In genomic region chr1:148032247-148032646, GRCh38 we compare ENCODE assay signal across 7 cellular contexts.
DNase-seq lines count a peak whose midpoint lies in the region; ATAC-seq, FAIRE-seq and TF ChIP-seq lines count a peak whose summit lies in the region.
"Not testable (repeated sequence)": the region's sequence is repeated elsewhere in the genome, so short reads cannot be mapped to it uniquely, and the experiment has no call there.

No MANE protein-coding gene starts in this region.

- H3K27me3 Mint-ChIP-seq in GM23338 (ENCODE audit: insufficient read depth, low read depth, poor library complexity); T-cell; activated CD4-positive, alpha-beta T cell treated with anti-CD3 and anti-CD28 coated beads, Interleukin-2, amount 10 ng/mL, durations not matched to agents 7 days and 5 days; activated T-helper 17 cell treated with anti-CD3 and anti-CD28 coated beads, Interleukin-2, amount 50 U/mL, for 72 hours; memory B cell: not testable (repeated sequence)
- peaks cover 29% of the 10 kb centered on the region for H3K27me3 Mint-ChIP-seq in nephron progenitor cell (ENCODE audit: low read depth, poor library complexity)

- no CpG with 5 or more reads among the region's 3 CpGs for WGBS in K562 (ENCODE audit: insufficient coverage, low coverage, missing lambda C conversion rate)

- BruUV-seq in K562 (replicated peaks; lab: Mats Ljungman, UMichigan): not testable (repeated sequence)

- not testable (repeated sequence) for H3K4me1 Mint-ChIP-seq in GM23338; T-cell; activated CD4-positive, alpha-beta T cell treated with anti-CD3 and anti-CD28 coated beads, Interleukin-2, amount 10 ng/mL, durations not matched to agents 7 days and 5 days; activated T-helper 17 cell treated with anti-CD3 and anti-CD28 coated beads, Interleukin-2, amount 50 U/mL, for 72 hours; memory B cell; nephron progenitor cell

- H3K4me1 ChIP-seq in GM23338 (ENCODE audit: insufficient read depth); K562 (replicated peaks in 1 of 2; ENCODE audit: control insufficient read depth in 2 of 2, insufficient read depth in 2 of 2, low read length in 2 of 2): not testable (repeated sequence)

- not testable (repeated sequence) for H3K36me3 Mint-ChIP-seq in GM23338 (ENCODE audit: low read depth); T-cell; activated CD4-positive, alpha-beta T cell treated with anti-CD3 and anti-CD28 coated beads, Interleukin-2, amount 10 ng/mL, durations not matched to agents 7 days and 5 days (ENCODE audit: low read depth); activated T-helper 17 cell treated with anti-CD3 and anti-CD28 coated beads, Interleukin-2, amount 50 U/mL, for 72 hours (ENCODE audit: low read depth); memory B cell; nephron progenitor cell (ENCODE audit: low read depth)

- H3F3A ChIP-seq in GM23338 (replicated peaks; ENCODE audit: low read depth): not testable (repeated sequence)

- not testable (repeated sequence) for TF ChIP-seq EP300 in K562 (IDR thresholded peaks at IDR 0.05; ENCODE audit: low read length)

- peak overlapping the region; percentile 42 for H3K4me3 ChIP-seq in GM23338
- H3K4me3 ChIP-seq in K562: not testable (repeated sequence)

- H3K36me3 ChIP-seq in GM23338 (ENCODE audit: insufficient read depth); K562 (ENCODE audit: control insufficient read depth, insufficient read depth, low read length): not testable (repeated sequence)

- CTCF ChIA-PET in T-cell (lab: Charles Lee); activated CD4-positive, alpha-beta T cell treated with anti-CD3 and anti-CD28 coated beads, Interleukin-2, amount 10 ng/mL, durations not matched to agents 7 days and 5 days (lab: Charles Lee); K562 (lab: Yijun Ruan, JAX; ENCODE audit: low intra/inter-chr PET ratio): not testable (repeated sequence)

- H3K9me3 Mint-ChIP-seq in GM23338; T-cell; activated CD4-positive, alpha-beta T cell treated with anti-CD3 and anti-CD28 coated beads, Interleukin-2, amount 10 ng/mL, durations not matched to agents 7 days and 5 days; activated T-helper 17 cell treated with anti-CD3 and anti-CD28 coated beads, Interleukin-2, amount 50 U/mL, for 72 hours; memory B cell; nephron progenitor cell: not testable (repeated sequence)

- FAIRE-seq in K562 (lab: Jason Lieb, UNC): not testable (repeated sequence)

- H3K9me3 ChIP-seq in K562 (replicated peaks; ENCODE audit: control insufficient read depth, insufficient read depth, low read depth, low read length): not testable (repeated sequence)

- H3K4me2 ChIP-seq in GM23338: peak overlapping the region; percentile 67; the same call in 1 of the 2 replicates
- not testable (repeated sequence) for H3K4me2 ChIP-seq in K562 (ENCODE audit: insufficient read depth, low read length)

- in situ Hi-C loops in K562 (cut with MboI): not testable (repeated sequence)

- not testable (repeated sequence) for H3K27ac ChIP-seq in GM23338 (ENCODE audit: low read depth); K562 (ENCODE audit: extremely low read depth, low read depth, low read length)

- H3K9me2 ChIP-seq in GM23338 (ENCODE audit: insufficient read depth): not testable (repeated sequence)

- not testable (repeated sequence) for H3K9ac ChIP-seq in K562 (ENCODE audit: insufficient read depth in 1 of 2, low read depth in 2 of 2, low read length in 2 of 2)

- H2AFZ ChIP-seq in GM23338; K562 (ENCODE audit: low read depth, low read length): not testable (repeated sequence)

- not testable (repeated sequence) for TF ChIP-seq RAD21 in K562 (CRISPR knock-in tag; conservative IDR thresholded peaks at IDR 0.05 in 1 of 2, IDR thresholded peaks at IDR 0.05 in 1 of 2)

- peaks cover 11% of the 10 kb centered on the region for H3K27me3 ChIP-seq in GM23338 (ENCODE audit: insufficient read depth)
- H3K27me3 ChIP-seq in K562 (ENCODE audit: control insufficient read depth in 2 of 2, insufficient read depth in 2 of 2, low read length in 2 of 2): not testable (repeated sequence)

- H3K27ac Mint-ChIP-seq in GM23338; T-cell; activated CD4-positive, alpha-beta T cell treated with anti-CD3 and anti-CD28 coated beads, Interleukin-2, amount 10 ng/mL, durations not matched to agents 7 days and 5 days; activated T-helper 17 cell treated with anti-CD3 and anti-CD28 coated beads, Interleukin-2, amount 50 U/mL, for 72 hours; memory B cell; nephron progenitor cell: not testable (repeated sequence)

- not testable (repeated sequence) for ATAC-seq in GM23338; T-cell (replicated peaks in 1 of 4); activated T-helper 17 cell treated with anti-CD3 and anti-CD28 coated beads, Interleukin-2, amount 50 U/mL, for 72 hours (replicated peaks); K562; memory B cell (ENCODE audit: low read depth)

- POLR2A ChIA-PET in T-cell (lab: Charles Lee); activated CD4-positive, alpha-beta T cell treated with anti-CD3 and anti-CD28 coated beads, Interleukin-2, amount 10 ng/mL, durations not matched to agents 7 days and 5 days (lab: Charles Lee); K562 (lab: Yijun Ruan, JAX): not testable (repeated sequence)

- not testable (repeated sequence) for H3K79me2 ChIP-seq in GM23338 (replicated peaks; ENCODE audit: insufficient read depth); K562 (ENCODE audit: control insufficient read depth, insufficient read depth, low read length)

- H3K4me3 Mint-ChIP-seq in GM23338 (peak overlapping the region; percentile 72), T-cell (peak overlapping the region; percentile 54 to 76 (median 63)), memory B cell (peak overlapping the region; percentile 18), nephron progenitor cell (peak overlapping the region; percentile 74)
- H3K4me3 Mint-ChIP-seq in activated CD4-positive, alpha-beta T cell treated with anti-CD3 and anti-CD28 coated beads, Interleukin-2, amount 10 ng/mL, durations not matched to agents 7 days and 5 days: peak overlapping the region; percentile 22
- H3K4me3 Mint-ChIP-seq in activated T-helper 17 cell treated with anti-CD3 and anti-CD28 coated beads, Interleukin-2, amount 50 U/mL, for 72 hours: peak overlapping the region; percentile 71

- H3K9me1 ChIP-seq in K562 (ENCODE audit: control insufficient read depth, insufficient read depth, low read length): not testable (repeated sequence)

- intact Hi-C loops in K562 (cut with micrococcal nuclease): not testable (repeated sequence)

- TF ChIP-seq CTCF in GM23338 (conservative IDR thresholded peaks at IDR 0.05; ENCODE audit: low read depth in 2 of 2); K562 (IDR thresholded peaks at IDR 0.05 in 2 of 3, conservative IDR thresholded peaks at IDR 0.05 in 1 of 3; ENCODE audit: insufficient read depth in 2 of 3, low read depth in 1 of 3, low read length in 3 of 3); nephron progenitor cell (IDR thresholded peaks at IDR 0.05): not testable (repeated sequence)

- not testable (repeated sequence) for DNase-seq in GM23338 (ENCODE audit: low spot score); T-cell; activated CD4-positive, alpha-beta T cell treated with anti-CD3 and anti-CD28 coated beads, Interleukin-2, amount 10 ng/mL, durations not matched to agents 7 days and 5 days; K562 (ENCODE audit: extremely low read depth in 1 of 4, low spot score in 3 of 4); memory B cell (ENCODE audit: low spot score in 2 of 2); nephron progenitor cell

- not testable (repeated sequence) for H4K20me1 ChIP-seq in GM23338 (replicated peaks; ENCODE audit: insufficient read depth); K562 (replicated peaks; ENCODE audit: control insufficient read depth, insufficient read depth, low read length)

- TF ChIP-seq POLR2A in K562 (conservative IDR thresholded peaks at IDR 0.05): not testable (repeated sequence)

TF ChIP-seq in K562, 482 proteins besides CTCF, POLR2A, EP300 and RAD21:
- TF ChIP-seq ZNF512 (tag; IDR thresholded peaks at IDR 0.05): peak; percentile 79

Comparison
In these comparisons a context has a peak if more than half of its experiments do, and no peak if none do; other contexts are left out.
1. H3K4me3 Mint-ChIP-seq: peak in every context shown above with its lines; median percentile 74 in nephron progenitor cell; 72 in GM23338; 71 in activated T-helper 17 cell treated with anti-CD3 and anti-CD28 coated beads, Interleukin-2, amount 50 U/mL, for 72 hours; 63 in T-cell; 22 in activated CD4-positive, alpha-beta T cell treated with anti-CD3 and anti-CD28 coated beads, Interleukin-2, amount 10 ng/mL, durations not matched to agents 7 days and 5 days; 18 in memory B cell.